Comparison of ENCODE assay signal across 8 cellular contexts in the genomic region with DNA sequence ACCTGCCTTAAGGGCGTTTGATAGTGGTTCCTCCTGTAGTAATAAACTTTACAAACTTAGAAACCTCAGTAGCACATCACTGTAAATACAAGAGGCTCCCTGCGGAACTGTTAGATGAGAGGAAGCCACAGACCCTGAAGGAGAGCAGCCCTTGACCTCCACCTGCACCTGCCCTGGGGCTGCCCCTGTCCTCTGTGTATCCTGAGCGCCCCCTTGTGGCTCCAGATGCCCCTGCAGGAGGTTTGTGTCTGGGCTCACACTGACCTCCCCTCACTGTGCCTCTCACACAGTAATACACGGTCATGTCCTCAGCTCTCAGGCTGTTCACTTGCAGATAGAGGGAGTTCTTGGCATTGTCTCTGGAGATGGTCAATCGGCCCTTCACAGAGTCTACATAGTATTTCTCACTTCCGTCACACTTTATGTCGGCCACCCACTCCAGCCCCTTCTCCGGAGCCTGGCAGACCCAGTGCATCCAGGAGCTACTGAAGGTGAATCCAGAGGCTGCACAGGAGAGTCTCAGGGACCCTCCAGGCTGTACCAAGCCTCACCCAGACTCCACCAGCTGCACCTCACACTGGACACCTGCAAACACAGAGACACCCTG.
DNase-seq lines count a peak whose midpoint lies in the region; ATAC-seq and TF ChIP-seq lines count a peak whose summit lies in the region.

No MANE protein-coding gene starts in this region.

- H3K9me3 ChIP-seq in A673 (ENCODE audit: low read depth, low read length, poor library complexity, severe bottlenecking) (no peaks in the 10 kb centered on the region), neutrophil (no peaks in the 10 kb centered on the region)

- no peaks in the 10 kb centered on the region for H3K27me3 Mint-ChIP-seq in HFFc6 (ENCODE audit: insufficient read depth)

- peaks cover 80% of the 10 kb centered on the region for H3K9me3 Mint-ChIP-seq in HFFc6

- no peak overlapping the region for H3K27ac Mint-ChIP-seq in HFFc6

- H3K4me3 ChIP-seq in A673 (ENCODE audit: low read depth, low read length, poor library complexity, severe bottlenecking) (no peak overlapping the region), neutrophil (ENCODE audit: low read depth in 1 of 2, low read length in 1 of 2) (no peak overlapping the region)

- BruUV-seq in A673 (replicated peaks; lab: Mats Ljungman, UMichigan) = no TSS peak

- POLR2A ChIA-PET in A673 (lab: Charles Lee; ENCODE audit: low non-redundant PET) = no interaction called here

- H3K27ac ChIP-seq in A673 (ENCODE audit: low read depth, low read length, poor library complexity, severe bottlenecking) (no peak overlapping the region), neutrophil (no peak overlapping the region)

- H3K4me1 ChIP-seq in A673 (ENCODE audit: insufficient read depth, low read length, poor library complexity, severe bottlenecking) (no peaks in the 10 kb centered on the region), neutrophil (ENCODE audit: control insufficient read depth in 1 of 2, insufficient read depth in 1 of 2, low read depth in 1 of 2, low read length in 1 of 2) (no peaks in the 10 kb centered on the region)

- 0 out of 2 replicates have a peak, but pooled peaks cover 4% of the 10 kb centered on the region for H3K36me3 Mint-ChIP-seq in HFFc6 (ENCODE audit: low read depth)

- H3K36me3 ChIP-seq in A673 (ENCODE audit: insufficient read depth, low read length, poor library complexity, severe bottlenecking) = no peaks in the 10 kb centered on the region
- no peaks in the 10 kb centered on the region for H3K36me3 ChIP-seq in neutrophil

- H3K27me3 ChIP-seq in A673 (replicated peaks; ENCODE audit: insufficient read depth, low read depth, low read length, poor library complexity) = no peaks in the 10 kb centered on the region
- no peaks in the 10 kb centered on the region for H3K27me3 ChIP-seq in neutrophil

- CTCF ChIA-PET in A673 (lab: Charles Lee) = interaction anchor here (0.5 to 1.6 kb wide), 2 partner anchors 85 to 180 kb away, joined by 3 to 4 read pairs; no protein-coding TSS in a partner anchor

- peak; percentile 70 for ATAC-seq in GM19452 (IDR thresholded peaks at IDR 0.05; ENCODE audit: unreplicated experiment)

- TF ChIP-seq CTCF in A673 (conservative IDR thresholded peaks at IDR 0.05; ENCODE audit: low read depth, low read length) = peak; percentile 89
- peak; percentile 71 for TF ChIP-seq CTCF in neutrophil (IDR thresholded peaks at IDR 0.05)
- TF ChIP-seq CTCF in HFFc6 (IDR thresholded peaks at IDR 0.05) = no peak; the same call in 1 of the 2 replicates

- intact Hi-C loops in A673 (cut with micrococcal nuclease; ENCODE audit: unreplicated experiment) = no loop called here

- DNase-seq in A673 (ENCODE audit: low spot score) = peak; percentile 64
- peak; percentile 52 for DNase-seq in NK-92 treated with Interleukin-12 subunit alpha and Interleukin-12 subunit beta, amount 100 ng/mL, for 24 hours (lab: John Stamatoyannopoulos, UW)
- peak; percentile 82 to 84 for DNase-seq in activated T-cell treated with anti-CD3 and anti-CD28 coated beads, Interleukin-2, amount 50 U/mL, for 48 hours
- no peak for DNase-seq in globus pallidus (ENCODE audit: low spot score)
- DNase-seq in HFFc6 = no peak
- DNase-seq in glomerular visceral epithelial cell (ENCODE audit: extremely low spot score) = no peak

- no peaks in the 10 kb centered on the region for H3K4me1 Mint-ChIP-seq in HFFc6 (ENCODE audit: low read depth)

- no peak overlapping the region for H3K4me3 Mint-ChIP-seq in HFFc6

Comparison
In these comparisons a context has a peak if more than half of its experiments do, and no peak if none do; other contexts are left out.
1. DNase-seq: peak in A673 (single experiment), NK-92 treated with Interleukin-12 subunit alpha and Interleukin-12 subunit beta, amount 100 ng/mL, for 24 hours (single experiment) and activated T-cell treated with anti-CD3 and anti-CD28 coated beads, Interleukin-2, amount 50 U/mL, for 48 hours (2 of 2); none in globus pallidus (single experiment), HFFc6 (single experiment) and glomerular visceral epithelial cell (single experiment).